Comparison of ENCODE assay signal across 19 cellular contexts in the genomic region with DNA sequence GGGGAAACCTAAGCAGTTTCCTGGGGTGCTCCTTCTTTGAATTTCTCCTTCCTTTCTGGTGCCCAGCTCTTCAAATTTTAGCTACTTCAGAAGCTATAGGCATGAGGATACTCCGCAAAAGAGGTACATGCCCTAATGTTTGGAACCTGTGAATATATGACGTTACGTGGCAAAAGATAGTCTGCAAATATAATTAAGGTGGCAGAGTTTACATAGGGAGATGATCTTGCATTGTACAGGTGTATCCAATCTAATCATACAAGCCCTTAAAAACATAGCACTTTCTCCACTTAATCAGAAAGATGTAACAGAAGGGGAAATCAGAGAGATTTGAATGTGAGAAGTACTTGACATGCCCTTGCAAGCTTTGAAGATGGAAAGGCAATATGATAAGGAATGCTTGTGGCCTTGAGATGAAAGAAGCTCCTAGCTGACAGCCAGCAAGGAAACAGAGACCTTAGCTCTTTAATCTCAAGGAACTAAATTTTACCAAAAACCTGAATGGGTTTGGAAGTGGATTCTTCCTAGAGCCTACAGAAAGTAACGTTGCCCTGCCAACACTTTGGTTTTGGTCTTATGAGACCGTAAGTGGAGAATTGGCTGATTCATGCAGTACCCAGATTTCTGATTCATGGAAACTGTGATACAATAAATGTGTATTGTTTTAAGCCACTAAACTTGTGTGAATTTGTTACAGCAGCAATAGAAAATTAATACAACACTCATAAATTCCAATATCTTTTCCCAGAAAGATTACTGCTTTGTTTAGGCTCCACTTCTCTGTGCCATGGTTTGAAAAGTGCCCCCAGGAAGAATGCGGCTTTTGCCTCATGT.
DNase-seq lines count a peak whose midpoint lies in the region; ATAC-seq, FAIRE-seq and TF ChIP-seq lines count a peak whose summit lies in the region.
"Had no signal": no experiment of that assay in that cellular context is flagged by ENCODE, and none has a peak within 500 bp of the region (broad histone marks: within the 10 kb centered on the region; RNA-seq: fewer than 3 reads in every experiment).

No MANE protein-coding gene starts in this region.

- no peak overlapping the region for H3K4me3 Mint-ChIP-seq in MCF 10A (ENCODE audit: unreplicated experiment)
- H3K4me3 Mint-ChIP-seq: CD14-positive monocyte had no signal

- no peaks in the 10 kb centered on the region for H3K27me3 ChIP-seq in mammary epithelial cell (ENCODE audit: insufficient read depth, low read length)
- no peaks in the 10 kb centered on the region for H3K27me3 ChIP-seq in BE2C

- H3K9me3 Mint-ChIP-seq in MCF 10A (ENCODE audit: unreplicated experiment): no peaks in the 10 kb centered on the region
- H3K9me3 Mint-ChIP-seq: CD14-positive monocyte had no signal

- no peaks in the 10 kb centered on the region for H3K79me2 ChIP-seq in mammary epithelial cell (ENCODE audit: insufficient read depth, low read length)

- FAIRE-seq in RCC 7860 (lab: Jason Lieb, UNC): no peak
- FAIRE-seq: H54 had no signal

- H3K27me3 Mint-ChIP-seq in MCF 10A (ENCODE audit: insufficient read depth, unreplicated experiment): no peaks in the 10 kb centered on the region

- no TSS peak for BruUV-seq in mammary epithelial cell (replicated peaks; lab: Mats Ljungman, UMichigan)
- no TSS peak for BruUV-seq in MCF 10A (replicated peaks; lab: Mats Ljungman, UMichigan)

- in situ Hi-C loops in mammary epithelial cell (cut with MboI; ENCODE audit: low sequenced_read_pairs in 2 of 2): no loop called here
- in situ Hi-C loops in astrocyte of the spinal cord (cut with HindIII; ENCODE audit: low sequenced_read_pairs): no loop called here

- no peak overlapping the region for H3K9ac ChIP-seq in mammary epithelial cell (ENCODE audit: insufficient read depth, low read length)

- CTCF ChIA-PET in mammary epithelial cell (lab: Charles Lee; ENCODE audit: low non-redundant PET) (no interaction called here), MCF 10A (lab: Yijun Ruan, JAX) (interaction anchor here (0.5 to 1.1 kb wide), 4 partner anchors 13 to 1921 kb away, joined by 3 to 4 read pairs (median 3); no protein-coding TSS in a partner anchor)

- H3K4me1 ChIP-seq in mammary epithelial cell (ENCODE audit: insufficient read depth, low read length): no peaks in the 10 kb centered on the region
- H3K4me1 ChIP-seq in BE2C: no peaks in the 10 kb centered on the region

- peak; percentile 70 for ATAC-seq in left colon
- no peak for ATAC-seq in GM19351 (IDR thresholded peaks at IDR 0.05; ENCODE audit: unreplicated experiment)

- H4K20me1 ChIP-seq in mammary epithelial cell (ENCODE audit: insufficient read depth, low read length): no peaks in the 10 kb centered on the region

- intact Hi-C loops in mammary epithelial cell (cut with micrococcal nuclease) (no loop called here), MCF 10A (cut with micrococcal nuclease) (no loop called here), left colon (cut with DNase I, micrococcal nuclease) (no loop called here)

- TF ChIP-seq CTCF in mammary epithelial cell (conservative IDR thresholded peaks at IDR 0.05 in 1 of 2, IDR thresholded peaks at IDR 0.05 in 1 of 2; ENCODE audit: extremely low read depth in 1 of 2, insufficient read depth in 1 of 2, low read depth in 1 of 2, low read length in 2 of 2) (no peak), MCF 10A (IDR thresholded peaks at IDR 0.05; ENCODE audit: unreplicated experiment) (no peak), astrocyte of the spinal cord (IDR thresholded peaks at IDR 0.05; ENCODE audit: low read depth, low read length) (no peak), BE2C (IDR thresholded peaks at IDR 0.05; ENCODE audit: low read depth, low read length) (no peak)

- no peaks in the 10 kb centered on the region for H3K9me3 ChIP-seq in mammary epithelial cell (replicated peaks; ENCODE audit: insufficient read depth, low read length)
- H3K9me3 ChIP-seq in BE2C: no peaks in the 10 kb centered on the region; the same call in 1 of the 2 replicates
- H3K9me3 ChIP-seq: MG63 had no signal

- no peaks in the 10 kb centered on the region for H3K36me3 Mint-ChIP-seq in MCF 10A (ENCODE audit: insufficient read depth, unreplicated experiment)
- H3K36me3 Mint-ChIP-seq: CD14-positive monocyte had no signal

- POLR2A ChIA-PET in MCF 10A (lab: Yijun Ruan, JAX): interaction anchor here (1.1 kb wide), 1 partner anchor 13 kb away, joined by 3 read pairs; no protein-coding TSS in a partner anchor

- H3K27ac ChIP-seq in mammary epithelial cell (ENCODE audit: insufficient read depth, low read depth, low read length): no peak overlapping the region
- H3K27ac ChIP-seq: SK-N-MC had no signal

- DNase-seq in mammary epithelial cell (peak; percentile 52), MCF 10A (ENCODE audit: unreplicated experiment) (no peak), astrocyte of the spinal cord (ENCODE audit: low read depth, low spot score) (peak; percentile 12), left colon (no peak), BE2C (no peak), RCC 7860 (ENCODE audit: low spot score) (no peak)
- no peak for DNase-seq in activated naive CD4-positive, alpha-beta T cell treated with Interleukin-2 at 50 U/mL for 16 hours
- DNase-seq: EL, GF-D8, Karpas-422, MG63, NCI-H187, NCI-H510A, RPMI8226, SHP77 treated with DMSO at 0.1 percent for 48 hours had no signal

- no peaks in the 10 kb centered on the region for H3K36me3 ChIP-seq in mammary epithelial cell (ENCODE audit: insufficient read depth, low read length)
- no peaks in the 10 kb centered on the region for H3K36me3 ChIP-seq in BE2C
- H3K36me3 ChIP-seq: MG63 had no signal

- H3K27ac Mint-ChIP-seq in MCF 10A (ENCODE audit: low read depth, unreplicated experiment): no peak overlapping the region
- H3K27ac Mint-ChIP-seq: CD14-positive monocyte had no signal

- WGBS in mammary epithelial cell (ENCODE audit: low coverage, missing lambda C conversion rate): 65% methylated on average over 6 of the region's 6 CpGs

- no peak overlapping the region for H3K4me2 ChIP-seq in mammary epithelial cell (ENCODE audit: insufficient read depth, low read depth, low read length)

- H3K4me3 ChIP-seq in mammary epithelial cell (replicated peaks in 1 of 3; ENCODE audit: insufficient read depth in 1 of 3, low read depth in 2 of 3, low read length in 3 of 3) (no peak overlapping the region), astrocyte of the spinal cord (ENCODE audit: low read depth, low read length) (no peak overlapping the region), BE2C (ENCODE audit: low read depth, low read length) (no peak overlapping the region)
- H3K4me3 ChIP-seq: MG63, SK-N-MC had no signal

- no peaks in the 10 kb centered on the region for H3K4me1 Mint-ChIP-seq in MCF 10A (ENCODE audit: insufficient read depth, unreplicated experiment)
- H3K4me1 Mint-ChIP-seq: CD14-positive monocyte had no signal

- dilution Hi-C loops in mammary epithelial cell (cut with HindIII; ENCODE audit: low sequenced_read_pairs): no loop called here

- no peak overlapping the region for H2AFZ ChIP-seq in mammary epithelial cell (ENCODE audit: low read depth, low read length)

Comparison
In these comparisons a context has a peak if more than half of its experiments do, and no peak if none do; other contexts are left out.
1. DNase-seq: peak in mammary epithelial cell (single experiment) and astrocyte of the spinal cord (single experiment); none in MCF 10A (single experiment), left colon (0 of 2), activated naive CD4-positive, alpha-beta T cell treated with Interleukin-2 at 50 U/mL for 16 hours (single experiment), BE2C (single experiment) and RCC 7860 (single experiment).